17 cellular contexts compared by ENCODE assay signal in genomic region chr12:60489071-60489470, GRCh38.
A peak's percentile ranks its signal among the peaks of the same experiment; 100 is the strongest.
DNase-seq lines count a peak whose midpoint lies in the region; ATAC-seq and TF ChIP-seq lines count a peak whose summit lies in the region.
"Had no signal": no experiment of that assay in that cellular context is flagged by ENCODE, and none has a peak within 500 bp of the region (broad histone marks: within the 10 kb centered on the region; RNA-seq: fewer than 3 reads in every experiment).

No MANE protein-coding gene starts in this region.

- H3K14ac ChIP-seq in IMR-90 (replicated peaks; ENCODE audit: low read depth, low read length): no peak overlapping the region

- no peak overlapping the region for H4K5ac ChIP-seq in IMR-90 (ENCODE audit: low read depth, low read length)

- no peak overlapping the region for H3K4me2 ChIP-seq in IMR-90 (ENCODE audit: low read depth, low read length)

- H3K56ac ChIP-seq in IMR-90 (ENCODE audit: extremely low read depth, insufficient read depth, low read length): no peak overlapping the region

- H3K27me3 ChIP-seq in IMR-90 (ENCODE audit: control insufficient read depth, insufficient read depth, low read length) (no peaks in the 10 kb centered on the region), A673 (replicated peaks; ENCODE audit: insufficient read depth, low read depth, low read length, poor library complexity) (no peaks in the 10 kb centered on the region)
- H3K27me3 ChIP-seq: SJSA1 had no signal

- H3K18ac ChIP-seq in IMR-90 (ENCODE audit: low read depth, low read length): no peak overlapping the region

- DNase-seq in AG09309 (ENCODE audit: low read depth) (peak; percentile 10), IMR-90 (peak; percentile 57), amniotic epithelial cell (ENCODE audit: low read depth) (peak; percentile 9), fibroblast of the aortic adventitia (ENCODE audit: low read depth) (peak; percentile 15), A673 (ENCODE audit: low spot score) (no peak), Right ventricle myocardium inferior (ENCODE audit: missing footprints) (no peak), NCI-H2081 (lab: John Stamatoyannopoulos, UW) (no peak), AG20443 (ENCODE audit: low spot score) (no peak)
- DNase-seq: C1 segment of cervical spinal cord, DMS79 treated with DMSO at 0.1 percent for 48 hours, GDM1, GOT3, NCI-H1105 treated with DMSO at 0.1 percent for 48 hours, NCI-H1694 treated with DMSO at 0.1 percent for 48 hours, NCI-H226, NCI-H524 treated with DMSO at 0.1 percent for 48 hours had no signal

- H2AFZ ChIP-seq in IMR-90 (replicated peaks; ENCODE audit: low read length, poor library complexity): no peak overlapping the region

- H2BK20ac ChIP-seq in IMR-90 (ENCODE audit: low read depth, low read length): no peak overlapping the region

- no peak overlapping the region for H2AK5ac ChIP-seq in IMR-90 (ENCODE audit: low read depth, low read length)

- POLR2A ChIA-PET in IMR-90 (lab: Charles Lee; ENCODE audit: unreplicated experiment): no interaction called here
- POLR2A ChIA-PET in A673 (lab: Charles Lee; ENCODE audit: low non-redundant PET): no interaction called here

- H4K91ac ChIP-seq in IMR-90 (ENCODE audit: insufficient read depth, low read depth, low read length): no peak overlapping the region

- TF ChIP-seq RAD21 in IMR-90 (IDR thresholded peaks at IDR 0.05; ENCODE audit: low read length): no peak

- H3K9ac ChIP-seq in IMR-90 (ENCODE audit: low read depth, low read length): no peak overlapping the region

- H3K9me3 ChIP-seq in IMR-90 (ENCODE audit: control insufficient read depth, insufficient read depth, low read length) (no peaks in the 10 kb centered on the region), A673 (ENCODE audit: low read depth, low read length, poor library complexity, severe bottlenecking) (no peaks in the 10 kb centered on the region)
- H3K9me3 ChIP-seq: SJSA1 had no signal

- H2AK9ac ChIP-seq in IMR-90 (replicated peaks; ENCODE audit: low read depth, low read length, poor library complexity): no peak overlapping the region

- TF ChIP-seq POLR2A in IMR-90 (IDR thresholded peaks at IDR 0.05; ENCODE audit: low read depth, low read length): no peak

- H4K8ac ChIP-seq in IMR-90 (ENCODE audit: low read depth in 2 of 2, low read length in 2 of 2): no peak overlapping the region

- no peaks in the 10 kb centered on the region for H3K4me1 ChIP-seq in IMR-90 (ENCODE audit: control insufficient read depth, insufficient read depth, low read length)
- no peaks in the 10 kb centered on the region for H3K4me1 ChIP-seq in A673 (ENCODE audit: insufficient read depth, low read length, poor library complexity, severe bottlenecking)
- H3K4me1 ChIP-seq: SJSA1 had no signal

- dilution Hi-C loops in IMR-90 (cut with HindIII; ENCODE audit: low sequenced_read_pairs, unreplicated experiment): no loop called here

- no peak overlapping the region for H2BK5ac ChIP-seq in IMR-90 (ENCODE audit: low read depth, low read length, poor library complexity, severe bottlenecking)

- no peak for TF ChIP-seq CTCF in AG09309 (IDR thresholded peaks at IDR 0.05; ENCODE audit: control insufficient read depth, insufficient read depth, low read depth, low read length, missing control alignments)
- no peak for TF ChIP-seq CTCF in IMR-90 (conservative IDR thresholded peaks at IDR 0.05; ENCODE audit: low read depth, low read length)
- no peak for TF ChIP-seq CTCF in fibroblast of the aortic adventitia (IDR thresholded peaks at IDR 0.05; ENCODE audit: insufficient read depth, low read length)
- TF ChIP-seq CTCF in A673 (conservative IDR thresholded peaks at IDR 0.05; ENCODE audit: low read depth, low read length): no peak

- H2BK120ac ChIP-seq in IMR-90 (ENCODE audit: low read depth, low read length): no peak overlapping the region

- in situ Hi-C loops in IMR-90 (cut with MboI; ENCODE audit: low sequenced_read_pairs): loop anchor here (25.0 kb wide), 2 partner anchors 377 to 1077 kb away; no protein-coding TSS in a partner anchor

- H3K79me1 ChIP-seq in IMR-90 (ENCODE audit: low read depth in 1 of 2, low read length in 2 of 2): no peaks in the 10 kb centered on the region

- peak; percentile 42 for ATAC-seq in IMR-90 (ENCODE audit: low read depth)
- ATAC-seq in Right ventricle myocardium inferior: no peak

- H3K9me1 ChIP-seq in IMR-90 (ENCODE audit: insufficient read depth, low read length): no peaks in the 10 kb centered on the region

- no peak overlapping the region for H3K23ac ChIP-seq in IMR-90 (ENCODE audit: low read depth, low read length)

- intact Hi-C loops in IMR-90 (cut with micrococcal nuclease): no loop called here
- intact Hi-C loops in A673 (cut with micrococcal nuclease; ENCODE audit: unreplicated experiment): loop anchor here (10.0 kb wide), 1 partner anchor 384 kb away; no protein-coding TSS in a partner anchor
- intact Hi-C loops in Right ventricle myocardium inferior (cut with DNase I): no loop called here

- no peak overlapping the region for H3K4ac ChIP-seq in IMR-90 (ENCODE audit: low read depth, low read length)

- CTCF ChIA-PET in IMR-90 (lab: Yijun Ruan, JAX) (no interaction called here), A673 (lab: Charles Lee) (interaction anchor here (0.6 kb wide), 1 partner anchor 625 kb away, joined by 4 read pairs; no protein-coding TSS in a partner anchor)

- no peak overlapping the region for H2BK15ac ChIP-seq in IMR-90 (ENCODE audit: low read depth, low read length)

- no TSS peak for BruUV-seq in IMR-90 (replicated peaks; lab: Mats Ljungman, UMichigan)
- BruUV-seq in A673 (replicated peaks; lab: Mats Ljungman, UMichigan): no TSS peak

- H3K27ac ChIP-seq in IMR-90 (ENCODE audit: insufficient read depth, low read length) (no peak overlapping the region), A673 (ENCODE audit: low read depth, low read length, poor library complexity, severe bottlenecking) (no peak overlapping the region)
- H3K27ac ChIP-seq: SJSA1 had no signal

- H3K4me3 ChIP-seq in AG09309 (ENCODE audit: control insufficient read depth, low read depth, low read length) (no peak overlapping the region), IMR-90 (ENCODE audit: insufficient read depth, low read depth, low read length) (no peak overlapping the region), fibroblast of the aortic adventitia (ENCODE audit: low read depth, low read length) (no peak overlapping the region), A673 (ENCODE audit: low read depth, low read length, poor library complexity, severe bottlenecking) (no peak overlapping the region)
- H3K4me3 ChIP-seq: SJSA1 had no signal

- no peaks in the 10 kb centered on the region for H4K20me1 ChIP-seq in IMR-90 (ENCODE audit: insufficient read depth, low read length)

- no peaks in the 10 kb centered on the region for H3K36me3 ChIP-seq in IMR-90 (ENCODE audit: control insufficient read depth, insufficient read depth, low read length)
- H3K36me3 ChIP-seq in A673 (ENCODE audit: insufficient read depth, low read length, poor library complexity, severe bottlenecking): no peaks in the 10 kb centered on the region
- H3K36me3 ChIP-seq: SJSA1 had no signal

TF ChIP-seq in IMR-90, 13 proteins besides CTCF, POLR2A, EP300 and RAD21:
- TF ChIP-seq MAZ (IDR thresholded peaks at IDR 0.05; ENCODE audit: borderline replicate concordance, low read depth, low read length): no peak
- no peak for TF ChIP-seq USF2 (IDR thresholded peaks at IDR 0.05; ENCODE audit: low read depth, low read length)
- no peak for TF ChIP-seq CHD1 (IDR thresholded peaks at IDR 0.05; ENCODE audit: low read depth, low read length)

Comparison
In these comparisons a context has a peak if more than half of its experiments do, and no peak if none do; other contexts are left out.
1. DNase-seq: peak in AG09309 (single experiment), IMR-90 (single experiment), amniotic epithelial cell (single experiment) and fibroblast of the aortic adventitia (single experiment); none in A673 (single experiment), Right ventricle myocardium inferior (single experiment), NCI-H2081 (0 of 2) and AG20443 (single experiment).